ENCODE assay signal across 16 cellular contexts in genomic region chr9:89928521-89929275, GRCh38.
DNase-seq lines count a peak whose midpoint lies in the region; ATAC-seq and TF ChIP-seq lines count a peak whose summit lies in the region.
"Had no signal": no experiment of that assay in that cellular context is flagged by ENCODE, and none has a peak within 500 bp of the region (broad histone marks: within the 10 kb centered on the region; RNA-seq: fewer than 3 reads in every experiment).

No MANE protein-coding gene starts in this region.

- H3K9me3 ChIP-seq in BLaER1, result no peaks in the 10 kb centered on the region
- no peaks in the 10 kb centered on the region for H3K9me3 ChIP-seq in trophoblast cell (ENCODE audit: insufficient read depth, low read depth, low read length)
- no peaks in the 10 kb centered on the region; the same call in 1 of the 2 replicates for H3K9me3 ChIP-seq in PC-9 (ENCODE audit: insufficient read depth, low read depth)

- peaks cover 33% of the 10 kb centered on the region for H3K27me3 Mint-ChIP-seq in activated CD4-positive, alpha-beta memory T cell treated with anti-CD3 and anti-CD28 coated beads, Interleukin-2, amount 10 ng/mL, durations not matched to agents 7 days and 5 days

- H3K9me3 Mint-ChIP-seq in activated CD4-positive, alpha-beta memory T cell treated with anti-CD3 and anti-CD28 coated beads, Interleukin-2, amount 10 ng/mL, durations not matched to agents 7 days and 5 days, result no peaks in the 10 kb centered on the region
- H3K9me3 Mint-ChIP-seq: CD14-positive monocyte; CD8-positive, alpha-beta T cell; GM23338 had no signal

- H3K4me1 ChIP-seq in BLaER1 (peaks cover 70% of the 10 kb centered on the region), trophoblast cell (ENCODE audit: control insufficient read depth in 1 of 2, insufficient read depth in 2 of 2, low read length in 2 of 2) (peaks cover 15 to 24% of the 10 kb centered on the region in 2 experiments), PC-9 (replicated peaks; ENCODE audit: insufficient read depth) (no peaks in the 10 kb centered on the region)

- intact Hi-C loops in PC-9 (cut with micrococcal nuclease; ENCODE audit: unreplicated experiment), result no loop called here

- H4K91ac ChIP-seq in trophoblast cell (ENCODE audit: low read depth, low read length), result peak overlapping the region; percentile 9

- H3K4me2 ChIP-seq in BLaER1 (peak overlapping the region; percentile 79), trophoblast cell (ENCODE audit: low read length) (no peak overlapping the region), PC-9 (no peak overlapping the region)
- H3K4me2 ChIP-seq: GM23338 had no signal

- WGBS in trophoblast cell (ENCODE audit: extremely low coverage, insufficient coverage, insufficient read length), result no CpG with 5 or more reads among the region's 6 CpGs

- no peak overlapping the region for H3K4me3 Mint-ChIP-seq in activated CD4-positive, alpha-beta memory T cell treated with anti-CD3 and anti-CD28 coated beads, Interleukin-2, amount 10 ng/mL, durations not matched to agents 7 days and 5 days
- H3K4me3 Mint-ChIP-seq: CD14-positive monocyte; CD8-positive, alpha-beta T cell; GM23338 had no signal

- H3K27ac Mint-ChIP-seq in activated CD4-positive, alpha-beta memory T cell treated with anti-CD3 and anti-CD28 coated beads, Interleukin-2, amount 10 ng/mL, durations not matched to agents 7 days and 5 days, result no peak overlapping the region
- H3K27ac Mint-ChIP-seq: CD14-positive monocyte; CD8-positive, alpha-beta T cell; GM23338 had no signal

- peak overlapping the region; percentile 74 for H2BK12ac ChIP-seq in trophoblast cell (ENCODE audit: low read length)

- H3K27ac ChIP-seq in BLaER1 (peak overlapping the region; percentile 86), VCaP (peak overlapping the region; percentile 85; the same call in 1 of the 2 replicates), trophoblast cell (ENCODE audit: low read depth, low read length) (no peak overlapping the region), PC-9 (no peak overlapping the region)

- BruUV-seq in PC-9 (replicated peaks; lab: Mats Ljungman, UMichigan), result no TSS peak

- no peak overlapping the region for H2AFZ ChIP-seq in trophoblast cell (ENCODE audit: insufficient read depth, low read length, poor library complexity)
- H2AFZ ChIP-seq in PC-9, result no peak overlapping the region
- H2AFZ ChIP-seq: GM23338 had no signal

- no peak for ATAC-seq in left lobe of liver
- no peak for ATAC-seq in GM21717 (IDR thresholded peaks at IDR 0.05; ENCODE audit: unreplicated experiment)
- ATAC-seq: CD8-positive, alpha-beta T cell; GM23338 had no signal

- H2BK5ac ChIP-seq in trophoblast cell (ENCODE audit: low read depth, low read length, poor library complexity), result peak overlapping the region; percentile 24

- H2AK5ac ChIP-seq in trophoblast cell (ENCODE audit: low read length), result peak overlapping the region; percentile 32

- peaks cover 10% of the 10 kb centered on the region for H3K4me1 Mint-ChIP-seq in activated CD4-positive, alpha-beta memory T cell treated with anti-CD3 and anti-CD28 coated beads, Interleukin-2, amount 10 ng/mL, durations not matched to agents 7 days and 5 days

- peak; percentile 35 for DNase-seq in left lobe of liver (ENCODE audit: low spot score)
- DNase-seq in trophoblast cell, result no peak
- DNase-seq in PC-9, result no peak
- no peak for DNase-seq in activated CD4-positive, alpha-beta memory T cell treated with anti-CD3 and anti-CD28 coated beads, Interleukin-2, amount 10 ng/mL, durations not matched to agents 7 days and 5 days
- DNase-seq: ACHN; CD8-positive, alpha-beta T cell; COR-L47; DMS153; DMS79 treated with DMSO at 0.1 percent for 48 hours; EL; H7 had no signal

- H3K27me3 ChIP-seq in BLaER1 (no peaks in the 10 kb centered on the region), trophoblast cell (ENCODE audit: insufficient read depth, low read length) (no peaks in the 10 kb centered on the region), PC-9 (ENCODE audit: insufficient read depth, low read depth) (peaks cover 81% of the 10 kb centered on the region)

- H3K36me3 ChIP-seq in BLaER1 (no peaks in the 10 kb centered on the region), trophoblast cell (ENCODE audit: control insufficient read depth in 1 of 2, insufficient read depth in 2 of 2, low read length in 2 of 2) (no peaks in the 10 kb centered on the region), PC-9 (ENCODE audit: low read depth) (no peaks in the 10 kb centered on the region)

- POLR2A ChIA-PET in PC-9 (lab: Charles Lee; ENCODE audit: unreplicated experiment), result no interaction called here
- POLR2A ChIA-PET in activated CD4-positive, alpha-beta memory T cell treated with anti-CD3 and anti-CD28 coated beads, Interleukin-2, amount 10 ng/mL, durations not matched to agents 7 days and 5 days (lab: Charles Lee), result interaction anchor here (1.2 kb wide), 1 partner anchor 326 kb away, joined by 3 read pairs; no protein-coding TSS in a partner anchor

- no peak overlapping the region for H3K4ac ChIP-seq in trophoblast cell (ENCODE audit: low read depth, low read length)

- H3K23ac ChIP-seq in trophoblast cell (ENCODE audit: low read length), result no peak overlapping the region

- no peak overlapping the region for H4K12ac ChIP-seq in trophoblast cell (ENCODE audit: low read depth, low read length)

- H2BK120ac ChIP-seq in trophoblast cell (ENCODE audit: insufficient read depth, low read length, poor library complexity), result peak overlapping the region; percentile 65

- H3K14ac ChIP-seq in trophoblast cell (ENCODE audit: low read length), result peak overlapping the region; percentile 1

- H3F3A ChIP-seq in PC-9 (ENCODE audit: insufficient read depth, low read depth), result no peaks in the 10 kb centered on the region

- H3K18ac ChIP-seq in trophoblast cell (ENCODE audit: low read length), result no peak overlapping the region

- H3K9me2 ChIP-seq in PC-9 (ENCODE audit: insufficient read depth), result no peaks in the 10 kb centered on the region

- H3K4me3 ChIP-seq in BLaER1 (no peak overlapping the region), trophoblast cell (ENCODE audit: low read depth, low read length) (no peak overlapping the region), PC-9 (no peak overlapping the region)
- H3K4me3 ChIP-seq: GM23338 had no signal

- CTCF ChIA-PET in PC-9 (lab: Charles Lee), result no interaction called here
- CTCF ChIA-PET in activated CD4-positive, alpha-beta memory T cell treated with anti-CD3 and anti-CD28 coated beads, Interleukin-2, amount 10 ng/mL, durations not matched to agents 7 days and 5 days (lab: Charles Lee), result interaction anchor here (1.3 to 5.9 kb wide), 4 partner anchors 173 to 331 kb away, joined by 3 to 42 read pairs (median 4); no protein-coding TSS in a partner anchor

- H3K9ac ChIP-seq in BLaER1 (peak overlapping the region; percentile 52; the same call in 1 of the 2 replicates), trophoblast cell (ENCODE audit: low read length) (no peak overlapping the region)

- H3K36me3 Mint-ChIP-seq in activated CD4-positive, alpha-beta memory T cell treated with anti-CD3 and anti-CD28 coated beads, Interleukin-2, amount 10 ng/mL, durations not matched to agents 7 days and 5 days (ENCODE audit: low read depth), result no peaks in the 10 kb centered on the region
- H3K36me3 Mint-ChIP-seq: CD14-positive monocyte; CD8-positive, alpha-beta T cell had no signal

- H4K20me1 ChIP-seq in BLaER1 (no peaks in the 10 kb centered on the region), PC-9 (ENCODE audit: insufficient read depth) (no peaks in the 10 kb centered on the region)

- no peak overlapping the region for H4K8ac ChIP-seq in trophoblast cell (ENCODE audit: low read depth, low read length)

- no peaks in the 10 kb centered on the region for H3K79me2 ChIP-seq in trophoblast cell (ENCODE audit: control insufficient read depth, insufficient read depth, low read length, poor library complexity)
- H3K79me2 ChIP-seq in PC-9 (ENCODE audit: low read depth), result no peaks in the 10 kb centered on the region

- no peak for TF ChIP-seq CTCF in VCaP (conservative IDR thresholded peaks at IDR 0.05)
- no peak for TF ChIP-seq CTCF in PC-9 (conservative IDR thresholded peaks at IDR 0.05)

- H3K79me1 ChIP-seq in trophoblast cell (ENCODE audit: low read length), result peaks cover 19% of the 10 kb centered on the region

Comparison
In these comparisons a context has a peak if more than half of its experiments do, and no peak if none do; other contexts are left out.
1. H3K27ac ChIP-seq: peak in BLaER1 (single experiment) and VCaP (single experiment); none in trophoblast cell (single experiment) and PC-9 (single experiment).